Comparison of ENCODE assay signal across 8 cellular contexts in the genomic region with DNA sequence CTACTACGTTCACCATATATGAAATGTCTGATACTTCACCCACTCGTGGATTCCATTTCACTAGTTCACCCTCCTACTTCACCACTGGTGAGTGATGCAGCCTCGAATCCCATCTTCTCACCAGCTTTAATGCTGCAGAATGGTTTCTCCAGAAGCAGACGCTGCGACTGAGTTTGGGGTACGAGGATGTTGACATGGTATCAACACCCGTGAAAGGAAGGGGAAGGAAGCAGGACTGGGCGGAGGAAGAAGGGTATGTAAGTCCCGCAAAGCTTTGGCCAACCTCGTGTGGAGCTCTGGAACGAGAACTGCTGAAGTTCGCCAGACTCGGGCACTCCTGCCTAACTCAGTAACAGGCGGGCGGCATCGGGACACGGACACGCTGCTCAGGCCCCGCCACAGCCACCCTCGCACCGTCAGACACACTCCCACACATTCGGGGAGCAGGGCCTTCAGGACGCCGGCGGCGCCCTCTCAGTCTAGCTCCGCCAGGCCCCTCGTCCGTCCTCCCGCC. TPM values are rescaled to one million over a fixed set of nuclear protein-coding genes. Genes with fewer than 3 reads are reported as not detected.
DNase-seq lines count a peak whose midpoint lies in the region; ATAC-seq and TF ChIP-seq lines count a peak whose summit lies in the region.

No MANE protein-coding gene starts in this region.

- intact Hi-C loops in CD8-positive, alpha-beta T cell (cut with DNase I, micrococcal nuclease), result loop anchor here (1.0 to 10.0 kb wide), 8 partner anchors 21 to 229 kb away; a partner anchor contains a TSS
- intact Hi-C loops in left lung (cut with DNase I), result no loop called here

- peaks cover 44% of the 10 kb centered on the region for H3K4me1 ChIP-seq in CD8-positive, alpha-beta T cell (ENCODE audit: insufficient read depth, low read length)
- H3K4me1 ChIP-seq in SK-N-SH (ENCODE audit: control insufficient read depth in 1 of 2, insufficient read depth in 2 of 2, low read depth in 1 of 2, low read length in 1 of 2) (peaks cover 25 to 29% of the 10 kb centered on the region in 2 experiments), left lung (peaks cover 22 to 62% of the 10 kb centered on the region in 2 donors)

- 3% methylated on average over 12 of the region's 30 CpGs for WGBS in SK-N-SH (ENCODE audit: low lambda C conversion rate)

- no peaks in the 10 kb centered on the region for H3K9me3 Mint-ChIP-seq in CD8-positive, alpha-beta T cell

- peak overlapping the region; percentile 94 for H3K27ac ChIP-seq in CD8-positive, alpha-beta T cell (ENCODE audit: low read depth, low read length)
- peak overlapping the region; percentile 75 to 87 for H3K27ac ChIP-seq in SK-N-SH (ENCODE audit: low read depth in 2 of 2, low read length in 1 of 2)
- peak overlapping the region; percentile 84 to 87 for H3K27ac ChIP-seq in left lung

- H3K4me3 ChIP-seq in CD8-positive, alpha-beta T cell (ENCODE audit: low read depth, low read length), result peak overlapping the region; percentile 99
- H3K4me3 ChIP-seq in SK-N-SH (ENCODE audit: low read depth in 2 of 2, low read length in 1 of 2), result peak overlapping the region; percentile 78 to 88
- peak overlapping the region; percentile 62 to 87 for H3K4me3 ChIP-seq in left lung

- TF ChIP-seq EP300 in SK-N-SH (IDR thresholded peaks at IDR 0.05; ENCODE audit: borderline replicate concordance in 1 of 2, low read depth in 1 of 2, low read length in 1 of 2), result no peak

- H3K4me2 ChIP-seq in SK-N-SH, result peak overlapping the region; percentile 98

- peaks cover 58% of the 10 kb centered on the region for H3K4me1 Mint-ChIP-seq in CD8-positive, alpha-beta T cell (ENCODE audit: low read depth)

- H2AFZ ChIP-seq in SK-N-SH (ENCODE audit: low read depth), result peak overlapping the region; percentile 88

- CTCF ChIA-PET in CD8-positive, alpha-beta T cell (lab: Charles Lee), result interaction anchor here (1.0 to 2.5 kb wide), 4 partner anchors 19 to 172 kb away, joined by 3 to 6 read pairs (median 4); a partner anchor contains a TSS
- CTCF ChIA-PET in SK-N-SH (lab: Yijun Ruan, JAX), result interaction anchor here (0.9 to 1.1 kb wide), 3 partner anchors 12 to 182 kb away, joined by 3 read pairs; no protein-coding TSS in a partner anchor

- peak overlapping the region; percentile 95 for H3K9ac ChIP-seq in SK-N-SH

- no peak for TF ChIP-seq CTCF in CD8-positive, alpha-beta T cell (IDR thresholded peaks at IDR 0.05)
- TF ChIP-seq CTCF in SK-N-SH (IDR thresholded peaks at IDR 0.05), result no peak
- no peak for TF ChIP-seq CTCF in left lung (IDR thresholded peaks at IDR 0.05)

- peaks cover 68% of the 10 kb centered on the region for H3K79me2 ChIP-seq in SK-N-SH (ENCODE audit: insufficient read depth)

- peak overlapping the region; percentile 96 for H3K27ac Mint-ChIP-seq in CD8-positive, alpha-beta T cell

- H3K9me3 ChIP-seq in CD8-positive, alpha-beta T cell (ENCODE audit: low read length), result no peaks in the 10 kb centered on the region
- no peaks in the 10 kb centered on the region for H3K9me3 ChIP-seq in SK-N-SH
- H3K9me3 ChIP-seq in left lung, result no peaks in the 10 kb centered on the region

- peaks cover 24% of the 10 kb centered on the region for H3F3A ChIP-seq in SK-N-SH (replicated peaks; ENCODE audit: insufficient read depth)

- no peak for TF ChIP-seq RAD21 in SK-N-SH (IDR thresholded peaks at IDR 0.05; ENCODE audit: low read length)

- POLR2A ChIA-PET in CD8-positive, alpha-beta T cell (lab: Charles Lee), result interaction anchor here (0.8 to 3.6 kb wide), 6 partner anchors 11 to 177 kb away, joined by 3 to 29 read pairs (median 11); a partner anchor contains a TSS
- POLR2A ChIA-PET in SK-N-SH (lab: Yijun Ruan, JAX), result interaction anchor here (1.3 kb wide), 1 partner anchor 178 kb away, joined by 8 read pairs; a partner anchor contains a TSS

- no peaks in the 10 kb centered on the region for H3K27me3 Mint-ChIP-seq in CD8-positive, alpha-beta T cell (ENCODE audit: low read depth)

- H3K36me3 ChIP-seq in CD8-positive, alpha-beta T cell (ENCODE audit: insufficient read depth, low read length), result no peaks in the 10 kb centered on the region
- H3K36me3 ChIP-seq in SK-N-SH (replicated peaks in 1 of 2; ENCODE audit: control insufficient read depth in 1 of 2, insufficient read depth in 2 of 2, low read length in 1 of 2) (peaks cover 1 to 3% of the 10 kb centered on the region in 2 experiments), left lung (peaks cover 0 to 1% of the 10 kb centered on the region in 2 donors)

- peak overlapping the region; percentile 89 for H3K4me3 Mint-ChIP-seq in CD8-positive, alpha-beta T cell

- no peaks in the 10 kb centered on the region for H3K9me2 ChIP-seq in SK-N-SH

- peak in 2 of 7 experiments; percentile 8 to 36 for DNase-seq in CD8-positive, alpha-beta T cell
- DNase-seq in SK-N-SH, result peak; percentile 65
- peak; percentile 20 for DNase-seq in cerebellum (ENCODE audit: low spot score)
- peak; percentile 48 to 87 for DNase-seq in left lung
- peak in 2 of 3 experiments; percentile 3 to 38 for DNase-seq in stimulated activated CD4-positive, alpha-beta T cell treated with anti-CD3 and anti-CD28 coated beads, TNF-alpha, amount 100 ng/mL, for 24 hours (ENCODE audit: low read depth in 3 of 3)

- peak; percentile 3 for ATAC-seq in CD8-positive, alpha-beta T cell
- peak; percentile 25 for ATAC-seq in GM19328 (IDR thresholded peaks at IDR 0.05; ENCODE audit: unreplicated experiment)
- peak; percentile 29 for ATAC-seq in HG03354 (IDR thresholded peaks at IDR 0.05; ENCODE audit: poor library complexity, severe bottlenecking, unreplicated experiment)
- peak; percentile 17 for ATAC-seq in left lung
- ATAC-seq in GM18858 (IDR thresholded peaks at IDR 0.05; ENCODE audit: unreplicated experiment), result no peak

- peaks cover 10% of the 10 kb centered on the region for H4K20me1 ChIP-seq in SK-N-SH (ENCODE audit: insufficient read depth)

- H3K36me3 Mint-ChIP-seq in CD8-positive, alpha-beta T cell, result peaks cover 32% of the 10 kb centered on the region

- H3K27me3 ChIP-seq in CD8-positive, alpha-beta T cell (ENCODE audit: insufficient read depth, low read length), result no peaks in the 10 kb centered on the region
- H3K27me3 ChIP-seq in SK-N-SH (ENCODE audit: insufficient read depth) (no peaks in the 10 kb centered on the region), left lung (no peaks in the 10 kb centered on the region)

TF ChIP-seq in SK-N-SH, 30 proteins besides CTCF, POLR2A, EP300 and RAD21 (continues in another document):
- TF ChIP-seq SIN3A (IDR thresholded peaks at IDR 0.05; ENCODE audit: borderline replicate concordance, low read depth, low read length), result no peak
- TF ChIP-seq, protein P1, sequence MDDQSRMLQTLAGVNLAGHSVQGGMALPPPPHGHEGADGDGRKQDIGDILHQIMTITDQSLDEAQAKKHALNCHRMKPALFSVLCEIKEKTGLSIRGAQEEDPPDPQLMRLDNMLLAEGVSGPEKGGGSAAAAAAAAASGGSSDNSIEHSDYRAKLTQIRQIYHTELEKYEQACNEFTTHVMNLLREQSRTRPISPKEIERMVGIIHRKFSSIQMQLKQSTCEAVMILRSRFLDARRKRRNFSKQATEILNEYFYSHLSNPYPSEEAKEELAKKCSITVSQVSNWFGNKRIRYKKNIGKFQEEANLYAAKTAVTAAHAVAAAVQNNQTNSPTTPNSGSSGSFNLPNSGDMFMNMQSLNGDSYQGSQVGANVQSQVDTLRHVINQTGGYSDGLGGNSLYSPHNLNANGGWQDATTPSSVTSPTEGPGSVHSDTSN (IDR thresholded peaks at IDR 0.05), result no peak
- TF ChIP-seq FOXJ3 (CRISPR knock-in tag; IDR thresholded peaks at IDR 0.05), result no peak
- TF ChIP-seq, protein P2, sequence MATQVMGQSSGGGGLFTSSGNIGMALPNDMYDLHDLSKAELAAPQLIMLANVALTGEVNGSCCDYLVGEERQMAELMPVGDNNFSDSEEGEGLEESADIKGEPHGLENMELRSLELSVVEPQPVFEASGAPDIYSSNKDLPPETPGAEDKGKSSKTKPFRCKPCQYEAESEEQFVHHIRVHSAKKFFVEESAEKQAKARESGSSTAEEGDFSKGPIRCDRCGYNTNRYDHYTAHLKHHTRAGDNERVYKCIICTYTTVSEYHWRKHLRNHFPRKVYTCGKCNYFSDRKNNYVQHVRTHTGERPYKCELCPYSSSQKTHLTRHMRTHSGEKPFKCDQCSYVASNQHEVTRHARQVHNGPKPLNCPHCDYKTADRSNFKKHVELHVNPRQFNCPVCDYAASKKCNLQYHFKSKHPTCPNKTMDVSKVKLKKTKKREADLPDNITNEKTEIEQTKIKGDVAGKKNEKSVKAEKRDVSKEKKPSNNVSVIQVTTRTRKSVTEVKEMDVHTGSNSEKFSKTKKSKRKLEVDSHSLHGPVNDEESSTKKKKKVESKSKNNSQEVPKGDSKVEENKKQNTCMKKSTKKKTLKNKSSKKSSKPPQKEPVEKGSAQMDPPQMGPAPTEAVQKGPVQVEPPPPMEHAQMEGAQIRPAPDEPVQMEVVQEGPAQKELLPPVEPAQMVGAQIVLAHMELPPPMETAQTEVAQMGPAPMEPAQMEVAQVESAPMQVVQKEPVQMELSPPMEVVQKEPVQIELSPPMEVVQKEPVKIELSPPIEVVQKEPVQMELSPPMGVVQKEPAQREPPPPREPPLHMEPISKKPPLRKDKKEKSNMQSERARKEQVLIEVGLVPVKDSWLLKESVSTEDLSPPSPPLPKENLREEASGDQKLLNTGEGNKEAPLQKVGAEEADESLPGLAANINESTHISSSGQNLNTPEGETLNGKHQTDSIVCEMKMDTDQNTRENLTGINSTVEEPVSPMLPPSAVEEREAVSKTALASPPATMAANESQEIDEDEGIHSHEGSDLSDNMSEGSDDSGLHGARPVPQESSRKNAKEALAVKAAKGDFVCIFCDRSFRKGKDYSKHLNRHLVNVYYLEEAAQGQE (IDR thresholded peaks at IDR 0.05; ENCODE audit: low read depth, low read length), result no peak
- no peak for TF ChIP-seq YY1 (IDR thresholded peaks at IDR 0.05; ENCODE audit: low read depth)
- TF ChIP-seq, protein P3, sequence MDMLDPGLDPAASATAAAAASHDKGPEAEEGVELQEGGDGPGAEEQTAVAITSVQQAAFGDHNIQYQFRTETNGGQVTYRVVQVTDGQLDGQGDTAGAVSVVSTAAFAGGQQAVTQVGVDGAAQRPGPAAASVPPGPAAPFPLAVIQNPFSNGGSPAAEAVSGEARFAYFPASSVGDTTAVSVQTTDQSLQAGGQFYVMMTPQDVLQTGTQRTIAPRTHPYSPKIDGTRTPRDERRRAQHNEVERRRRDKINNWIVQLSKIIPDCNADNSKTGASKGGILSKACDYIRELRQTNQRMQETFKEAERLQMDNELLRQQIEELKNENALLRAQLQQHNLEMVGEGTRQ (IDR thresholded peaks at IDR 0.05; ENCODE audit: borderline replicate concordance, low read depth, low read length), result no peak

RNA-seq across cellular contexts. Expression of a gene that starts 0.8 kb away (rescaled TPM):
- total RNA-seq in CD8-positive, alpha-beta T cell, result 10 to 100 TPM; 59.5 to 62.3 TPM
- polyA plus RNA-seq in SK-N-SH (2012; rRNA removed), result 26.9 and 33.1 TPM in 2 replicates
- polyA plus RNA-seq in SK-N-SH (2012; cell fraction: cytosol; rRNA removed), result 15.2 and 16.7 TPM in 2 replicates
- polyA plus RNA-seq in SK-N-SH (2012; cell fraction: nucleus; rRNA removed), result 105 and 109 TPM in 2 replicates
- 67.7 TPM for total RNA-seq in cerebellum
- 10 to 100 TPM; 31.5 to 33.2 TPM for total RNA-seq in left lung

Comparison
In these comparisons a context has a peak if more than half of its experiments do, and no peak if none do; other contexts are left out.
1. intact Hi-C loops: an anchor here in CD8-positive, alpha-beta T cell (1.0 to 10.0 kb wide); none called in left lung.